Comparison of ENCODE assay signal across 10 cellular contexts in the genomic region with DNA sequence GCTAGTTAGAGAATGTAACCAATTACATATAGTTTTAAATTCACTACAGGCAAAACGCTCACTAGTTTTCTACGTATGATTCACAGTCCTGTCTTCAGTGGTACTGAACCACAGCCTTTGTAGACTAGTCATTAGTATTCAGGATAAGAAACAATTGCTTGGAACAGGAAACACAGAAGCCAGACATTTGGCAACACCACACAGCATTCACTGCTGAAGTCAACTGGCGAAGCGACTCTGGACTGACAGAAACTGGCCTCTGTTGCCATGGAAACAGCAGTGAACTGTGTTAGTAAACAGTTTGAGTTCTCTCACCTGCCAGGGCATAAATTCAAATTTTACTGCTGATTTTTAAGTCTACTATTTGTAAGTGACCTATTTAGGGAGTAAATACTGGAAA. TPM values are rescaled to one million over a fixed set of nuclear protein-coding genes. Genes with fewer than 3 reads are reported as not detected.
A peak's percentile ranks its signal among the peaks of the same experiment; 100 is the strongest.
DNase-seq lines count a peak whose midpoint lies in the region; ATAC-seq and TF ChIP-seq lines count a peak whose summit lies in the region.
"Had no signal": no experiment of that assay in that cellular context is flagged by ENCODE, and none has a peak within 500 bp of the region (broad histone marks: within the 10 kb centered on the region; RNA-seq: fewer than 3 reads in every experiment).

No MANE protein-coding gene starts in this region.

- ATAC-seq in HCT116 (no peak), HG03025 (IDR thresholded peaks at IDR 0.05; ENCODE audit: low FRiP score, unreplicated experiment) (no peak), HG02981 (IDR thresholded peaks at IDR 0.05; ENCODE audit: unreplicated experiment) (no peak), HG03135 (IDR thresholded peaks at IDR 0.05; ENCODE audit: unreplicated experiment) (no peak)

- H4K20me1 ChIP-seq in HCT116 (ENCODE audit: insufficient read depth) = no peaks in the 10 kb centered on the region

- no peaks in the 10 kb centered on the region for H3K79me2 ChIP-seq in HCT116 (ENCODE audit: insufficient read depth, low read length)
- H3K79me2 ChIP-seq: parathyroid adenoma had no signal

- RAD21 ChIA-PET in HCT116 (lab: Charles Lee; ENCODE audit: low non-redundant PET in 1 of 2, low total read pairs in 2 of 2, uncharacterized antibody in 2 of 2, unreplicated experiment in 2 of 2) = no interaction called here

- CTCF ChIA-PET in HCT116 (lab: Charles Lee) = no interaction called here

- H3K4me3 ChIP-seq in HCT116 (replicated peaks in 1 of 2; ENCODE audit: low read depth in 1 of 2, low read length in 2 of 2) (no peak overlapping the region), fibroblast of villous mesenchyme (ENCODE audit: low read depth, low read length) (no peak overlapping the region)
- H3K4me3 ChIP-seq: thoracic aorta had no signal

- H2AFZ ChIP-seq in HCT116 (ENCODE audit: low read depth, low read length, poor library complexity, severe bottlenecking) = no peak overlapping the region
- H2AFZ ChIP-seq: parathyroid adenoma had no signal

- intact Hi-C loops in HCT116 (cut with micrococcal nuclease) = no loop called here

- no peaks in the 10 kb centered on the region for H3K9me2 ChIP-seq in HCT116 (ENCODE audit: insufficient read depth)

- POLR2A ChIA-PET in HCT116 (lab: Charles Lee) = no interaction called here

- H3K4me1 ChIP-seq in HCT116 (ENCODE audit: control insufficient read depth in 1 of 2, insufficient read depth in 2 of 2, low read length in 2 of 2) = no peaks in the 10 kb centered on the region
- H3K4me1 ChIP-seq: parathyroid adenoma had no signal

- no peak for TF ChIP-seq RAD21 in HCT116 (IDR thresholded peaks at IDR 0.05; ENCODE audit: low read depth)

- no peak for TF ChIP-seq POLR2A in HCT116 (IDR thresholded peaks at IDR 0.05; ENCODE audit: borderline replicate concordance, extremely low read depth, insufficient read depth, insufficient read length)

- no peak overlapping the region for H3K27ac ChIP-seq in HCT116 (ENCODE audit: low read depth, low read length)
- H3K27ac ChIP-seq: parathyroid adenoma, thoracic aorta had no signal

- TF ChIP-seq CTCF in HCT116 (IDR thresholded peaks at IDR 0.05 in 2 of 3, conservative IDR thresholded peaks at IDR 0.05 in 1 of 3; ENCODE audit: borderline replicate concordance in 1 of 3, insufficient read depth in 1 of 3, low read depth in 2 of 3, low read length in 2 of 3) (no peak), fibroblast of villous mesenchyme (IDR thresholded peaks at IDR 0.05; ENCODE audit: insufficient read depth, low read depth, low read length) (no peak)

- no peaks in the 10 kb centered on the region for H3K27me3 ChIP-seq in HCT116 (ENCODE audit: insufficient read depth, low read length)

- no peaks in the 10 kb centered on the region for H3K9me3 ChIP-seq in HCT116 (ENCODE audit: control insufficient read depth in 1 of 2, insufficient read depth in 1 of 2, low read depth in 1 of 2, low read length in 2 of 2)
- H3K9me3 ChIP-seq: thoracic aorta had no signal

- no peaks in the 10 kb centered on the region for H3K36me3 ChIP-seq in HCT116 (ENCODE audit: control insufficient read depth in 1 of 2, insufficient read depth in 2 of 2, low read length in 2 of 2)
- H3K36me3 ChIP-seq: thoracic aorta had no signal

- DNase-seq in HCT116 (ENCODE audit: low read depth, low spot score) (no peak), NCI-H748 (lab: John Stamatoyannopoulos, UW; ENCODE audit: unreplicated experiment) (peak; percentile 96), fibroblast of villous mesenchyme (ENCODE audit: low read depth) (peak; percentile 26), occipital lobe (lab: John Stamatoyannopoulos, UW) (peak; percentile 31), NOMO-1 (lab: John Stamatoyannopoulos, UW; ENCODE audit: unreplicated experiment in 2 of 2) (no peak)

- H3K9ac ChIP-seq in HCT116 (ENCODE audit: low read length) = no peak overlapping the region
- H3K9ac ChIP-seq: parathyroid adenoma had no signal

- H3K4me2 ChIP-seq in HCT116 (ENCODE audit: low read length) = no peak overlapping the region

- no TSS peak for BruUV-seq in HCT116 (replicated peaks; lab: Mats Ljungman, UMichigan)

TF ChIP-seq in HCT116, 20 proteins besides CTCF, POLR2A, EP300 and RAD21:
- TF ChIP-seq, protein P1, sequence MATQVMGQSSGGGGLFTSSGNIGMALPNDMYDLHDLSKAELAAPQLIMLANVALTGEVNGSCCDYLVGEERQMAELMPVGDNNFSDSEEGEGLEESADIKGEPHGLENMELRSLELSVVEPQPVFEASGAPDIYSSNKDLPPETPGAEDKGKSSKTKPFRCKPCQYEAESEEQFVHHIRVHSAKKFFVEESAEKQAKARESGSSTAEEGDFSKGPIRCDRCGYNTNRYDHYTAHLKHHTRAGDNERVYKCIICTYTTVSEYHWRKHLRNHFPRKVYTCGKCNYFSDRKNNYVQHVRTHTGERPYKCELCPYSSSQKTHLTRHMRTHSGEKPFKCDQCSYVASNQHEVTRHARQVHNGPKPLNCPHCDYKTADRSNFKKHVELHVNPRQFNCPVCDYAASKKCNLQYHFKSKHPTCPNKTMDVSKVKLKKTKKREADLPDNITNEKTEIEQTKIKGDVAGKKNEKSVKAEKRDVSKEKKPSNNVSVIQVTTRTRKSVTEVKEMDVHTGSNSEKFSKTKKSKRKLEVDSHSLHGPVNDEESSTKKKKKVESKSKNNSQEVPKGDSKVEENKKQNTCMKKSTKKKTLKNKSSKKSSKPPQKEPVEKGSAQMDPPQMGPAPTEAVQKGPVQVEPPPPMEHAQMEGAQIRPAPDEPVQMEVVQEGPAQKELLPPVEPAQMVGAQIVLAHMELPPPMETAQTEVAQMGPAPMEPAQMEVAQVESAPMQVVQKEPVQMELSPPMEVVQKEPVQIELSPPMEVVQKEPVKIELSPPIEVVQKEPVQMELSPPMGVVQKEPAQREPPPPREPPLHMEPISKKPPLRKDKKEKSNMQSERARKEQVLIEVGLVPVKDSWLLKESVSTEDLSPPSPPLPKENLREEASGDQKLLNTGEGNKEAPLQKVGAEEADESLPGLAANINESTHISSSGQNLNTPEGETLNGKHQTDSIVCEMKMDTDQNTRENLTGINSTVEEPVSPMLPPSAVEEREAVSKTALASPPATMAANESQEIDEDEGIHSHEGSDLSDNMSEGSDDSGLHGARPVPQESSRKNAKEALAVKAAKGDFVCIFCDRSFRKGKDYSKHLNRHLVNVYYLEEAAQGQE (IDR thresholded peaks at IDR 0.05; ENCODE audit: low read depth) = no peak
- TF ChIP-seq ZNF274 (IDR thresholded peaks at IDR 0.05; ENCODE audit: low read depth, low read length) (0 out of 2 replicates have a peak, but pooled peaks have one; percentile 20), SP1 (IDR thresholded peaks at IDR 0.05; ENCODE audit: low read depth) (no peak)

RNA-seq across cellular contexts. Expression of a gene that starts 57.6 kb away (rescaled TPM):
- 0.52 TPM for total RNA-seq in HCT116 (2021; ENCODE audit: unreplicated experiment)
- 0.31 and 0.37 TPM in 2 replicates for polyA plus RNA-seq in HCT116 (2012)
- 4.8 and 12.1 TPM in 2 replicates for total RNA-seq in fibroblast of villous mesenchyme
- total RNA-seq in occipital lobe = 265 TPM

Comparison
In these comparisons a context has a peak if more than half of its experiments do, and no peak if none do; other contexts are left out.
1. DNase-seq: peak in NCI-H748 (single experiment), fibroblast of villous mesenchyme (single experiment) and occipital lobe (single experiment); none in HCT116 (single experiment) and NOMO-1 (0 of 2).
2. RNA of a gene that starts 57.6 kb away (total RNA-seq): 265 TPM in occipital lobe (single experiment); 4.8 to 12.1 TPM in fibroblast of villous mesenchyme and 0.52 TPM in HCT116 (single experiment); every median in the first group is over 10 times any median in the second.